In genomic region chr6:121756643-121757042, GRCh38 we compare ENCODE assay signal across 15 cellular contexts.
DNase-seq lines count a peak whose midpoint lies in the region; ATAC-seq and TF ChIP-seq lines count a peak whose summit lies in the region.
"Had no signal": no experiment of that assay in that cellular context is flagged by ENCODE, and none has a peak within 500 bp of the region (broad histone marks: within the 10 kb centered on the region; RNA-seq: fewer than 3 reads in every experiment).

No MANE protein-coding gene starts in this region.

- H3K9me3 ChIP-seq in osteoblast (ENCODE audit: low read depth, low read length) (no peaks in the 10 kb centered on the region), suprapubic skin (no peaks in the 10 kb centered on the region)
- H3K9me3 ChIP-seq: Caco-2 had no signal

- no peaks in the 10 kb centered on the region for H3K27me3 Mint-ChIP-seq in activated CD4-positive, alpha-beta memory T cell treated with anti-CD3 and anti-CD28 coated beads, Interleukin-2, amount 10 ng/mL, durations not matched to agents 7 days and 5 days
- H3K27me3 Mint-ChIP-seq: CD4-positive, alpha-beta T cell; IgD-negative memory B cell had no signal

- no peaks in the 10 kb centered on the region for H3K27me3 ChIP-seq in osteoblast (ENCODE audit: insufficient read depth, low read length)
- no peaks in the 10 kb centered on the region for H3K27me3 ChIP-seq in suprapubic skin

- H2AFZ ChIP-seq in osteoblast (ENCODE audit: low read length) = no peak overlapping the region

- ATAC-seq in GM21619 (IDR thresholded peaks at IDR 0.05; ENCODE audit: unreplicated experiment) = no peak
- ATAC-seq: HepG2 had no signal

- no peaks in the 10 kb centered on the region for H3K36me3 ChIP-seq in osteoblast (ENCODE audit: insufficient read depth, low read length)
- no peaks in the 10 kb centered on the region for H3K36me3 ChIP-seq in suprapubic skin

- no peaks in the 10 kb centered on the region for H3K36me3 Mint-ChIP-seq in activated CD4-positive, alpha-beta memory T cell treated with anti-CD3 and anti-CD28 coated beads, Interleukin-2, amount 10 ng/mL, durations not matched to agents 7 days and 5 days (ENCODE audit: low read depth)
- H3K36me3 Mint-ChIP-seq: IgD-negative memory B cell had no signal

- TF ChIP-seq EP300 in suprapubic skin (IDR thresholded peaks at IDR 0.05) = no peak

- H3K4me3 ChIP-seq in osteoblast (ENCODE audit: insufficient read depth, low read length) = no peak overlapping the region
- no peak overlapping the region for H3K4me3 ChIP-seq in suprapubic skin

- TF ChIP-seq POLR2A in suprapubic skin (IDR thresholded peaks at IDR 0.05) = no peak

- H4K20me1 ChIP-seq in osteoblast (ENCODE audit: insufficient read depth, low read length) = no peaks in the 10 kb centered on the region

- TF ChIP-seq CTCF in osteoblast (IDR thresholded peaks at IDR 0.05; ENCODE audit: extremely low read depth, low read depth, low read length) = no peak
- TF ChIP-seq CTCF in suprapubic skin (IDR thresholded peaks at IDR 0.05) = no peak

- no peaks in the 10 kb centered on the region for H3K79me2 ChIP-seq in osteoblast (ENCODE audit: insufficient read depth, low read length)

- WGBS in suprapubic skin = 36% methylated on average over 1 of the region's 1 CpG

- CTCF ChIA-PET in activated CD4-positive, alpha-beta memory T cell treated with anti-CD3 and anti-CD28 coated beads, Interleukin-2, amount 10 ng/mL, durations not matched to agents 7 days and 5 days (lab: Charles Lee) = no interaction called here

- H3K27ac Mint-ChIP-seq in activated CD4-positive, alpha-beta memory T cell treated with anti-CD3 and anti-CD28 coated beads, Interleukin-2, amount 10 ng/mL, durations not matched to agents 7 days and 5 days = no peak overlapping the region
- H3K27ac Mint-ChIP-seq: CD4-positive, alpha-beta T cell; IgD-negative memory B cell had no signal

- peaks cover 4% of the 10 kb centered on the region for H3K4me1 ChIP-seq in osteoblast (ENCODE audit: insufficient read depth, low read length)
- peaks cover 9% of the 10 kb centered on the region for H3K4me1 ChIP-seq in suprapubic skin
- H3K4me1 ChIP-seq: Caco-2 had no signal

- peak; percentile 48 for DNase-seq in GM03348 (ENCODE audit: low spot score)
- DNase-seq in fibroblast of peridontal ligament (ENCODE audit: extremely low read depth) = peak; percentile 82
- no peak for DNase-seq in osteoblast (ENCODE audit: insufficient read length, low spot score, missing footprints)
- DNase-seq in suprapubic skin (ENCODE audit: low spot score in 2 of 2) = no peak
- DNase-seq in activated CD4-positive, alpha-beta memory T cell treated with anti-CD3 and anti-CD28 coated beads, Interleukin-2, amount 10 ng/mL, durations not matched to agents 7 days and 5 days = no peak
- DNase-seq in GDM1 (lab: John Stamatoyannopoulos, UW) = no peak
- no peak for DNase-seq in NCI-H748 (lab: John Stamatoyannopoulos, UW; ENCODE audit: unreplicated experiment)
- DNase-seq: AML-193; Caco-2; CD4-positive, alpha-beta T cell; H9 had no signal

- POLR2A ChIA-PET in activated CD4-positive, alpha-beta memory T cell treated with anti-CD3 and anti-CD28 coated beads, Interleukin-2, amount 10 ng/mL, durations not matched to agents 7 days and 5 days (lab: Charles Lee) = no interaction called here

- H3K27ac ChIP-seq in osteoblast (ENCODE audit: low read depth, low read length) (peak overlapping the region; percentile 26), suprapubic skin (peak overlapping the region; percentile 78)
- H3K27ac ChIP-seq: C4-2B had no signal

- no peak overlapping the region for H3K4me3 Mint-ChIP-seq in activated CD4-positive, alpha-beta memory T cell treated with anti-CD3 and anti-CD28 coated beads, Interleukin-2, amount 10 ng/mL, durations not matched to agents 7 days and 5 days
- H3K4me3 Mint-ChIP-seq: CD4-positive, alpha-beta T cell; H9 had no signal

- H3K4me2 ChIP-seq in osteoblast (ENCODE audit: insufficient read depth, low read length) = no peak overlapping the region

- peaks cover 4% of the 10 kb centered on the region for H3K9me3 Mint-ChIP-seq in activated CD4-positive, alpha-beta memory T cell treated with anti-CD3 and anti-CD28 coated beads, Interleukin-2, amount 10 ng/mL, durations not matched to agents 7 days and 5 days
- H3K9me3 Mint-ChIP-seq: CD4-positive, alpha-beta T cell had no signal

- H3K4me1 Mint-ChIP-seq in activated CD4-positive, alpha-beta memory T cell treated with anti-CD3 and anti-CD28 coated beads, Interleukin-2, amount 10 ng/mL, durations not matched to agents 7 days and 5 days = no peaks in the 10 kb centered on the region
- H3K4me1 Mint-ChIP-seq: IgD-negative memory B cell had no signal

Comparison
In these comparisons a context has a peak if more than half of its experiments do, and no peak if none do; other contexts are left out.
1. DNase-seq: peak in GM03348 (single experiment) and fibroblast of peridontal ligament (single experiment); none in osteoblast (single experiment), suprapubic skin (0 of 2), activated CD4-positive, alpha-beta memory T cell treated with anti-CD3 and anti-CD28 coated beads, Interleukin-2, amount 10 ng/mL, durations not matched to agents 7 days and 5 days (single experiment), GDM1 (single experiment) and NCI-H748 (single experiment).